ENCODE assay signal across 15 cellular contexts in the genomic region with DNA sequence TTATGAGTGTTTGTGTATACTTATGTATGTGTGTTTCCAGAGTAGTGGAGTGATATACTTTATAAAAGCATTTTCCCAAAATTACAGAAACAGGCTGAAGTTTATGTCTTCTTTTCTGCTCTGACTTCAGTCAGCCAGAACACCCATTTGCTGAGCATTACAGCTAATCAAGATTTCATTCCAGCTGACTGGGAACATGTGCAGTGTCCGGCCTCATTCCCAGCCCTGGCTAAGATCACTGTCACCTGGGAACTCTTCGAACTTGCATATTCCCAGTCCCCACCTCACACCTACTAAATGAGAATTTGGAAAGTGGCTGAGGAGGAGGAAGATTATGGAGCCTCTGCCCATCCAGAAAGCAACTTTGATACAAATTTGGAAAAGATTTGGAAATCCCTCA.
DNase-seq lines count a peak whose midpoint lies in the region; ATAC-seq and TF ChIP-seq lines count a peak whose summit lies in the region.
"Had no signal": no experiment of that assay in that cellular context is flagged by ENCODE, and none has a peak within 500 bp of the region (broad histone marks: within the 10 kb centered on the region; RNA-seq: fewer than 3 reads in every experiment).

No MANE protein-coding gene starts in this region.

- H3K9me3 ChIP-seq in heart right ventricle (no peaks in the 10 kb centered on the region), vagina (no peaks in the 10 kb centered on the region)
- H3K9me3 ChIP-seq: A549, BE2C had no signal

- intact Hi-C loops in heart right ventricle (cut with DNase I): no loop called here
- intact Hi-C loops in vagina (cut with DNase I): no loop called here

- H3K27ac ChIP-seq in heart right ventricle (no peak overlapping the region), layer of hippocampus (ENCODE audit: low read depth, low read length) (peak overlapping the region; percentile 36), vagina (no peak overlapping the region)
- H3K27ac ChIP-seq: A549, C4-2B had no signal

- WGBS in heart right ventricle, 2 donors: 25 to 49% methylated on average over 2 of the region's 2 CpGs

- no peak for TF ChIP-seq CTCF in heart right ventricle (IDR thresholded peaks at IDR 0.05)
- no peak for TF ChIP-seq CTCF in vagina (IDR thresholded peaks at IDR 0.05)

- H3K4me3 ChIP-seq in heart right ventricle (no peak overlapping the region), vagina (no peak overlapping the region)
- H3K4me3 ChIP-seq: A549, GM12878 had no signal

- ATAC-seq in SK-N-SH treated with all-trans-retinoic acid at 6 μM for 48 hours (no peak), heart right ventricle (peak in 5 of 8 donors; percentile 53 to 86 (median 58)), HG02798 (IDR thresholded peaks at IDR 0.05; ENCODE audit: poor library complexity, unreplicated experiment) (no peak)
- ATAC-seq: A549, GM12878, HepG2 had no signal

- H3K4me1 ChIP-seq in heart right ventricle (peaks cover 0 to 14% (median 8%) of the 10 kb centered on the region in 9 donors), vagina (no peaks in the 10 kb centered on the region)
- H3K4me1 ChIP-seq: BE2C had no signal

- TF ChIP-seq POLR2A in erythroblast (IDR thresholded peaks at IDR 0.05; ENCODE audit: low read length) (no peak), vagina (IDR thresholded peaks at IDR 0.05) (no peak)

- H3K27me3 ChIP-seq in heart right ventricle: no peaks in the 10 kb centered on the region
- no peaks in the 10 kb centered on the region for H3K27me3 ChIP-seq in layer of hippocampus (ENCODE audit: control insufficient read depth, insufficient read depth, low read length)
- H3K27me3 ChIP-seq in vagina: no peaks in the 10 kb centered on the region
- H3K27me3 ChIP-seq: BE2C had no signal

- H3K36me3 ChIP-seq in heart right ventricle (no peaks in the 10 kb centered on the region), vagina (no peaks in the 10 kb centered on the region)
- H3K36me3 ChIP-seq: BE2C had no signal

- DNase-seq in heart right ventricle (peak in 1 of 2 donors; percentile 13), erythroblast (lab: John Stamatoyannopoulos, UW) (no peak), vagina (ENCODE audit: extremely low spot score in 2 of 2) (no peak)
- DNase-seq: BE2C; CD4-positive, alpha-beta memory T cell; DMS79; GOT3; H9 had no signal

TF ChIP-seq in SK-N-SH treated with all-trans-retinoic acid at 6 μM for 48 hours, 23 proteins besides CTCF, POLR2A, EP300 and RAD21:
- TF ChIP-seq BACH2 (CRISPR knock-in tag; IDR thresholded peaks at IDR 0.05; ENCODE audit: borderline replicate concordance): no peak
- TF ChIP-seq ISL1 (CRISPR knock-in tag; IDR thresholded peaks at IDR 0.05): 0 out of 2 replicates have a peak, but pooled peaks have one; percentile 13
- peak; percentile 68; the same call in 1 of the 2 replicates for TF ChIP-seq TCF4 (CRISPR knock-in tag; IDR thresholded peaks at IDR 0.05; ENCODE audit: borderline replicate concordance)

Comparison
In these comparisons a context has a peak if more than half of its experiments do, and no peak if none do; other contexts are left out.
1. ATAC-seq: peak in heart right ventricle (5 of 8); none in SK-N-SH treated with all-trans-retinoic acid at 6 μM for 48 hours (single experiment) and HG02798 (single experiment).